ENCODE assay signal across 9 cellular contexts in the genomic region with DNA sequence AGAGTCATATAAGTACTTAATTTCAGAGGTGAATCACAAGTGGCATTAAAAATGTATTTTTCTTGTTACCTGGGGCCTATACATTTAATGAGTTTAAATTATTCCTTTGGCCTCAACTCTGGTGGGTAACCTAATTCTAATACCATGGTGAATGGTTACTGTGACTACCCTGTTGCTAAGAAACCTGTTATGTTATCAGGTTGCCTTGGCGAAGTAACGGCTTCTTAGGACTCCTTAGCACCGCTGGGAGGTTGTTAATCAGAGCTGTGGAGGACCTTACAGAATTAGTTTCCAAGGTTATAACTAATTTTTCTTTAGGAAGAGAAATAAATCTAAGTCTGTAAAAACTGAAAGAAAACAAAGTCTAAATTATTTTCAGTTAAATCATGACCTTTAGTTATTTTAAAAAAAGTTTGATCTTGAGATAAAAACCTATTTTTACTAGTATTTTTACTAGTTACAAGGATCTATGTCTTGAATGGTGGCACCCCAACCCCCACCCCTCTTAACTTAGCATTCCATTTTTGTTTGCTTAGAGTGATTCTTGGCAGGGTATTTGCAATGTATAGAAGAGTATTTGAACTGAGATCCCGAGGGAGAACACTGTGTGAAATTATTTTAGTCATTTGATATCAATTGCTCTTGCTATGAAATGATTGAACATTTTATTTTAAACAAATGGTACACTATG.
DNase-seq lines count a peak whose midpoint lies in the region; ATAC-seq and FAIRE-seq lines count a peak whose summit lies in the region.
"Had no signal": no experiment of that assay in that cellular context is flagged by ENCODE, and none has a peak within 500 bp of the region (broad histone marks: within the 10 kb centered on the region; RNA-seq: fewer than 3 reads in every experiment).

No MANE protein-coding gene starts in this region.

- H3K27me3 ChIP-seq in HUES48 (ENCODE audit: control insufficient read depth, insufficient read depth, low read length), result no peaks in the 10 kb centered on the region
- H3K27me3 ChIP-seq in right cardiac atrium (ENCODE audit: control insufficient read depth, insufficient read depth), result no peaks in the 10 kb centered on the region

- intact Hi-C loops in right cardiac atrium (cut with DNase I), result no loop called here

- no peaks in the 10 kb centered on the region for H3K36me3 ChIP-seq in HUES48 (ENCODE audit: control insufficient read depth, insufficient read depth, low read length)

- ATAC-seq in right cardiac atrium (peak; percentile 69 to 71), GM21786 (IDR thresholded peaks at IDR 0.05; ENCODE audit: unreplicated experiment) (no peak), HG03280 (IDR thresholded peaks at IDR 0.05; ENCODE audit: unreplicated experiment) (no peak), GM21528 (IDR thresholded peaks at IDR 0.05; ENCODE audit: low FRiP score, unreplicated experiment) (no peak)

- 45% methylated on average over 4 of the region's 4 CpGs for WGBS in right cardiac atrium

- H3K4me1 ChIP-seq in HUES48 (ENCODE audit: control insufficient read depth, insufficient read depth, low read length) (peaks cover 14% of the 10 kb centered on the region; the same call in 1 of the 2 replicates), right cardiac atrium (ENCODE audit: control insufficient read depth, insufficient read depth, low read length) (peaks cover 6% of the 10 kb centered on the region)

- FAIRE-seq in A204.1 (lab: Jason Lieb, UNC), result peak; percentile 71

- H3K9ac ChIP-seq in HUES48 (ENCODE audit: low read depth, low read length), result no peak overlapping the region

- H3K4me3 ChIP-seq in HUES48 (ENCODE audit: low read depth, low read length), result no peak overlapping the region
- no peak overlapping the region for H3K4me3 ChIP-seq in right cardiac atrium (ENCODE audit: low read length)

- H3K27ac ChIP-seq in HUES48 (ENCODE audit: low read depth, low read length), result peak overlapping the region; percentile 46
- H3K27ac ChIP-seq in right cardiac atrium (ENCODE audit: low read length), result no peak overlapping the region

- no peaks in the 10 kb centered on the region for H3K9me3 ChIP-seq in HUES48 (ENCODE audit: control insufficient read depth, insufficient read depth, low read length)
- H3K9me3 ChIP-seq in right cardiac atrium (ENCODE audit: control insufficient read depth, low read length), result no peaks in the 10 kb centered on the region

- DNase-seq in RPMI7951 (ENCODE audit: low read depth), result peak; percentile 49
- DNase-seq in right cardiac atrium, result no peak
- no peak for DNase-seq in T-helper 1 cell
- DNase-seq: CD8-positive, alpha-beta memory T cell had no signal

Comparison
In these comparisons a context has a peak if more than half of its experiments do, and no peak if none do; other contexts are left out.
1. ATAC-seq: peak in right cardiac atrium (2 of 2); none in GM21786 (single experiment), HG03280 (single experiment) and GM21528 (single experiment).